Comparison of ENCODE assay signal across 24 cellular contexts in genomic region chr7:97479740-97480290, GRCh38.
"Had no signal": no experiment of that assay in that cellular context is flagged by ENCODE, and none has a peak within 500 bp of the region (broad histone marks: within the 10 kb centered on the region; RNA-seq: fewer than 3 reads in every experiment).

No MANE protein-coding gene starts in this region.

- H3K9me3 ChIP-seq: colonic mucosa, esophagus squamous epithelium, gastrocnemius medialis, heart left ventricle, sigmoid colon, upper lobe of right lung had no signal

- ATAC-seq: gastrocnemius medialis; heart left ventricle; left cardiac atrium; natural killer cell treated with Interleukin-12 subunit alpha and Interleukin-12 subunit beta and Interleukin-15 and Interleukin-18, amount 100 ng/mL, for 72 hours; upper lobe of right lung had no signal

- DNase-seq: activated B cell treated with CpG ODN at 0.5 μM for 24 hours; activated CD4-positive, alpha-beta T cell treated with anti-CD3 and anti-CD28 coated beads for 4 hours; activated CD4-positive, alpha-beta T cell treated with anti-CD3 and anti-CD28 coated beads, Interleukin-2, amount 50 U/mL, for 48 hours; activated naive CD4-positive, alpha-beta T cell treated with Interleukin-2 at 50 U/mL for 16 hours; activated naive CD8-positive, alpha-beta T cell treated with anti-CD3 and anti-CD28 coated beads, Interleukin-2, amount 10 ng/mL, durations not matched to agents 7 days and 5 days; activated T-cell treated with anti-CD3 and anti-CD28 coated beads, Interleukin-2, amount 50 U/mL, for 48 hours; amniotic stem cell; colonic mucosa; dorsolateral prefrontal cortex; esophagus squamous epithelium; gastrocnemius medialis; heart left ventricle; islet precursor cell; left cardiac atrium; sigmoid colon; stimulated activated CD4-positive, alpha-beta T cell treated with anti-CD3 and anti-CD28 coated beads, Interleukin-2, amount 100 ng/mL, for 48 hours; stimulated activated CD8-positive, alpha-beta memory T cell treated with anti-CD3 and anti-CD28 coated beads, Interleukin-4, amount 100 ng/mL, for 48 hours; stimulated activated naive CD4-positive, alpha-beta T cell; T-helper 1 cell; upper lobe of right lung had no signal

- H3K4me3 ChIP-seq: colonic mucosa, esophagus squamous epithelium, gastrocnemius medialis, heart left ventricle, sigmoid colon, upper lobe of right lung had no signal

- H3K27me3 ChIP-seq: colonic mucosa, esophagus squamous epithelium, gastrocnemius medialis, heart left ventricle, sigmoid colon, upper lobe of right lung had no signal

- FAIRE-seq: bronchial epithelial cell, TTC549 had no signal

- H3K36me3 ChIP-seq: colonic mucosa, esophagus squamous epithelium, gastrocnemius medialis, heart left ventricle, sigmoid colon, upper lobe of right lung had no signal

- H3K27ac ChIP-seq: colonic mucosa, esophagus squamous epithelium, gastrocnemius medialis, heart left ventricle, parathyroid adenoma, sigmoid colon, upper lobe of right lung had no signal

- H3K4me1 ChIP-seq: colonic mucosa, esophagus squamous epithelium, gastrocnemius medialis, heart left ventricle, parathyroid adenoma, sigmoid colon, upper lobe of right lung had no signal
